Comparison of ENCODE assay signal across 8 cellular contexts in the genomic region with DNA sequence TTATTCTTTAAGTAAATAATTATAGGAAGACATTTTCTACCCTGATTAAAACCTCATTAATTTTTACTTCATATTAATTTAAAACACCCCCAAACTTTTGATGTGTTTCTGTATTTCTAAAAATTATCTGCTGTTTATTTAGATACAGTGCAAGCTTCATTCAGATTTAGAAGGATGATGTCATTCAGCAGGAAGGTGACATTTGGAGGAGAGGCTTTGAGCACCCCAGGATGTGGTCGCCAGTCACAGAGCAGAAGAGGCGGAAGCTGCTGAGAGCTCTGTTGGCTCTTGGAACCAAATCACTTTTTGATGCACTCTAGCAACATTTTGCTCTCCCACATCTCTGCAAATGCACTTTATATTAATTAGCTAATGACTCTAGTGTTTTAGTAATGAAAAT.
DNase-seq lines count a peak whose midpoint lies in the region; ATAC-seq and TF ChIP-seq lines count a peak whose summit lies in the region.

No MANE protein-coding gene starts in this region.

- no peak overlapping the region for H3K18ac ChIP-seq in mesendoderm (ENCODE audit: low read length)

- no peak for TF ChIP-seq CTCF in activated CD8-positive, alpha-beta T cell treated with anti-CD3 and anti-CD28 coated beads for 36 hours (IDR thresholded peaks at IDR 0.05)
- no peak for TF ChIP-seq CTCF in PC-3 (conservative IDR thresholded peaks at IDR 0.05; ENCODE audit: low read depth, low read length)

- no peak overlapping the region for H2BK15ac ChIP-seq in mesendoderm (replicated peaks; ENCODE audit: low read depth)

- no peak overlapping the region for H2AK5ac ChIP-seq in mesendoderm (ENCODE audit: low read length)

- no peaks in the 10 kb centered on the region for H3K9me3 ChIP-seq in PC-3 (ENCODE audit: low read length)

- H3K9me3 Mint-ChIP-seq in activated CD8-positive, alpha-beta T cell treated with anti-CD3 and anti-CD28 coated beads for 36 hours = peaks cover 7% of the 10 kb centered on the region

- no peak overlapping the region for H4K8ac ChIP-seq in mesendoderm (ENCODE audit: low read depth, low read length)

- peaks cover 5% of the 10 kb centered on the region for H3K36me3 Mint-ChIP-seq in activated CD8-positive, alpha-beta T cell treated with anti-CD3 and anti-CD28 coated beads for 36 hours (ENCODE audit: low read depth)

- peaks cover 21% of the 10 kb centered on the region for H3K4me1 Mint-ChIP-seq in activated CD8-positive, alpha-beta T cell treated with anti-CD3 and anti-CD28 coated beads for 36 hours (ENCODE audit: low read depth)

- H3K4me3 ChIP-seq in mesendoderm (ENCODE audit: low read length) (no peak overlapping the region), PC-3 (ENCODE audit: low read length) (no peak overlapping the region)

- no peak overlapping the region for H2AFZ ChIP-seq in PC-3 (ENCODE audit: low read length)

- H3K4ac ChIP-seq in mesendoderm (ENCODE audit: low read depth, low read length) = no peak overlapping the region

- no peak overlapping the region for H4K5ac ChIP-seq in mesendoderm (ENCODE audit: low read length)

- H3K36me3 ChIP-seq in mesendoderm (ENCODE audit: control insufficient read depth, insufficient read depth, low read length) (no peaks in the 10 kb centered on the region), PC-3 (ENCODE audit: low read depth, low read length) (no peaks in the 10 kb centered on the region)

- no peaks in the 10 kb centered on the region for H3K4me1 ChIP-seq in mesendoderm (ENCODE audit: control insufficient read depth, low read depth, low read length)
- H3K4me1 ChIP-seq in PC-3 (ENCODE audit: insufficient read depth, low read length) = peaks cover 9% of the 10 kb centered on the region; the same call in 1 of the 2 replicates

- no peaks in the 10 kb centered on the region for H3K27me3 ChIP-seq in mesendoderm (ENCODE audit: insufficient read depth, low read length, poor library complexity)
- H3K27me3 ChIP-seq in PC-3 (ENCODE audit: low read length) = no peaks in the 10 kb centered on the region

- DNase-seq in NCI-H1417 (lab: John Stamatoyannopoulos, UW) (peak in 2 of 3 experiments; percentile 58 to 87), NCI-H1417 treated with DMSO at 0.1 percent for 48 hours (lab: John Stamatoyannopoulos, UW) (no peak), mesendoderm (peak; percentile 67), PC-3 (no peak), superior temporal gyrus (ENCODE audit: extremely low spot score) (no peak)
- DNase-seq in activated CD8-positive, alpha-beta T cell treated with anti-CD3 and anti-CD28 coated beads for 36 hours = peak; percentile 77

- no peaks in the 10 kb centered on the region for H4K20me1 ChIP-seq in PC-3 (ENCODE audit: low read length)

- ATAC-seq in HG03097 (IDR thresholded peaks at IDR 0.05; ENCODE audit: low FRiP score, unreplicated experiment) (peak; percentile 93), PC-3 (no peak), HG02642 (IDR thresholded peaks at IDR 0.05; ENCODE audit: poor library complexity, unreplicated experiment) (no peak)
- ATAC-seq in activated CD8-positive, alpha-beta T cell treated with anti-CD3 and anti-CD28 coated beads for 36 hours = peak; percentile 94

- H2BK120ac ChIP-seq in mesendoderm (ENCODE audit: low read depth, low read length) = no peak overlapping the region

- peak overlapping the region; percentile 92 for H3K27ac Mint-ChIP-seq in activated CD8-positive, alpha-beta T cell treated with anti-CD3 and anti-CD28 coated beads for 36 hours

- H3K79me2 ChIP-seq in mesendoderm (ENCODE audit: control insufficient read depth, insufficient read depth, low read length) (no peaks in the 10 kb centered on the region), PC-3 (ENCODE audit: low read length) (no peaks in the 10 kb centered on the region)

- H3K23ac ChIP-seq in mesendoderm (ENCODE audit: low read length) = no peak overlapping the region

- no peaks in the 10 kb centered on the region; the same call in 1 of the 2 replicates for H3K9me2 ChIP-seq in PC-3 (replicated peaks; ENCODE audit: low read length)

- no peaks in the 10 kb centered on the region for H3K79me1 ChIP-seq in mesendoderm (ENCODE audit: low read length)

- no peak overlapping the region for H2BK5ac ChIP-seq in mesendoderm (ENCODE audit: low read length)

- no peaks in the 10 kb centered on the region for H3K27me3 Mint-ChIP-seq in activated CD8-positive, alpha-beta T cell treated with anti-CD3 and anti-CD28 coated beads for 36 hours

- BruUV-seq in PC-3 (replicated peaks; lab: Mats Ljungman, UMichigan) = no TSS peak

- H3F3A ChIP-seq in PC-3 (ENCODE audit: low read length, unreplicated experiment) = no peaks in the 10 kb centered on the region

- intact Hi-C loops in activated CD8-positive, alpha-beta T cell treated with anti-CD3 and anti-CD28 coated beads for 36 hours (cut with micrococcal nuclease) = no loop called here
- intact Hi-C loops in PC-3 (cut with micrococcal nuclease) = no loop called here

- no CpG with 5 or more reads among the region's 2 CpGs for WGBS in mesendoderm (ENCODE audit: extremely low coverage, insufficient coverage, low lambda C conversion rate)

- CTCF ChIA-PET in activated CD8-positive, alpha-beta T cell treated with anti-CD3 and anti-CD28 coated beads for 36 hours (lab: Charles Lee) = interaction anchor here (1.3 kb wide), 1 partner anchor 9 kb away, joined by 3 read pairs; no protein-coding TSS in a partner anchor
- CTCF ChIA-PET in PC-3 (lab: Charles Lee) = no interaction called here

- H3K56ac ChIP-seq in mesendoderm (ENCODE audit: low read length) = no peak overlapping the region

- POLR2A ChIA-PET in activated CD8-positive, alpha-beta T cell treated with anti-CD3 and anti-CD28 coated beads for 36 hours (lab: Charles Lee) = no interaction called here
- POLR2A ChIA-PET in PC-3 (lab: Charles Lee; ENCODE audit: unreplicated experiment) = no interaction called here

- H3K9ac ChIP-seq in mesendoderm (ENCODE audit: low read length) = no peak overlapping the region
- no peak overlapping the region for H3K9ac ChIP-seq in PC-3 (ENCODE audit: low read length)

- peak overlapping the region; percentile 31 for H3K4me3 Mint-ChIP-seq in activated CD8-positive, alpha-beta T cell treated with anti-CD3 and anti-CD28 coated beads for 36 hours

- no peak overlapping the region for H3K27ac ChIP-seq in mesendoderm (ENCODE audit: low read depth, low read length)
- H3K27ac ChIP-seq in PC-3 (ENCODE audit: low read length) = no peak overlapping the region

- H3K4me2 ChIP-seq in mesendoderm (ENCODE audit: low read length) (no peak overlapping the region), PC-3 (ENCODE audit: low read length) (no peak overlapping the region)

Comparison
In these comparisons a context has a peak if more than half of its experiments do, and no peak if none do; other contexts are left out.
1. DNase-seq: peak in NCI-H1417 (2 of 3), activated CD8-positive, alpha-beta T cell treated with anti-CD3 and anti-CD28 coated beads for 36 hours (single experiment) and mesendoderm (single experiment); none in NCI-H1417 treated with DMSO at 0.1 percent for 48 hours (single experiment), PC-3 (single experiment) and superior temporal gyrus (single experiment).
2. ATAC-seq: peak in HG03097 (single experiment) and activated CD8-positive, alpha-beta T cell treated with anti-CD3 and anti-CD28 coated beads for 36 hours (single experiment); none in PC-3 (single experiment) and HG02642 (single experiment).